ENCODE assay signal across 24 cellular contexts in the genomic region with DNA sequence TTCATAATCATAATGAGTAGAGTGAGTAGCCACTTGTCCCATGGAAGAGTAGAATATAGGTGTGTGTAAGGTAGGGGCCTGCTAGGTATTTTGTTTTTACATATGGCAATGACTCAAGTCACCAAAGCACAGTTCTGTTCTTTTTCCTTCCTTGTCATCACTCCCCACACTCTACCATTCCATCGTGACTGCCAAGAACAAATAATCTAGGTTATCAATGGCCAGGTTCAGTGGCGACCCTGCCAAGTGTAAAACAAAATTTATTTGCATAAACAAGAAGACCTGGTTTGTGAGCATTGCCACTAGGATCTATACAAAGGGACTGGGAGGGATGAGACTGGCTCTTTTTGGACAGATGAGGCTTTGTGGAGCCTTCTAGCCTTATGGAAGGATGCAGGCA. TPM values are rescaled to one million over a fixed set of nuclear protein-coding genes. Genes with fewer than 3 reads are reported as not detected.
"Had no signal": no experiment of that assay in that cellular context is flagged by ENCODE, and none has a peak within 500 bp of the region (broad histone marks: within the 10 kb centered on the region; RNA-seq: fewer than 3 reads in every experiment).

No MANE protein-coding gene starts in this region.

- H3K9me3 Mint-ChIP-seq: activated B cell treated with CpG ODN at 0.5 μM for 24 hours; activated CD4-positive, alpha-beta memory T cell treated with anti-CD3 and anti-CD28 coated beads for 36 hours; activated CD4-positive, alpha-beta T cell treated with anti-CD3 and anti-CD28 coated beads, Interleukin-2, amount 10 ng/mL, durations not matched to agents 7 days and 5 days; activated naive CD4-positive, alpha-beta T cell treated with anti-CD3 and anti-CD28 coated beads for 36 hours; activated T-helper 17 cell treated with anti-CD3 and anti-CD28 coated beads, Interleukin-2, amount 50 U/mL, for 72 hours; T-helper 1 cell treated with Interleukin-12 subunit alpha and Interleukin-12 subunit beta and Interleukin-4 antibody, amounts not matched to agents 30 μg/mL and 1 μg/mL, for 36 hours had no signal

- H3K27me3 Mint-ChIP-seq: activated CD4-positive, alpha-beta memory T cell treated with anti-CD3 and anti-CD28 coated beads for 36 hours; activated naive CD8-positive, alpha-beta T cell had no signal

- H3K4me3 Mint-ChIP-seq: activated B cell treated with CpG ODN at 0.5 μM for 24 hours; activated CD4-positive, alpha-beta memory T cell treated with anti-CD3 and anti-CD28 coated beads for 36 hours; activated CD4-positive, alpha-beta T cell treated with anti-CD3 and anti-CD28 coated beads, Interleukin-2, amount 10 ng/mL, durations not matched to agents 7 days and 5 days; activated naive CD4-positive, alpha-beta T cell treated with anti-CD3 and anti-CD28 coated beads for 36 hours; activated naive CD8-positive, alpha-beta T cell; activated T-helper 17 cell treated with anti-CD3 and anti-CD28 coated beads, Interleukin-2, amount 50 U/mL, for 72 hours; T-helper 1 cell treated with Interleukin-12 subunit alpha and Interleukin-12 subunit beta and Interleukin-4 antibody, amounts not matched to agents 30 μg/mL and 1 μg/mL, for 36 hours had no signal

- H3K36me3 Mint-ChIP-seq: activated CD4-positive, alpha-beta memory T cell treated with anti-CD3 and anti-CD28 coated beads for 36 hours; activated naive CD8-positive, alpha-beta T cell had no signal

- H3K27ac Mint-ChIP-seq: activated B cell treated with CpG ODN at 0.5 μM for 24 hours; activated CD4-positive, alpha-beta memory T cell treated with anti-CD3 and anti-CD28 coated beads for 36 hours; activated CD4-positive, alpha-beta T cell treated with anti-CD3 and anti-CD28 coated beads, Interleukin-2, amount 10 ng/mL, durations not matched to agents 7 days and 5 days; activated naive CD4-positive, alpha-beta T cell treated with anti-CD3 and anti-CD28 coated beads for 36 hours; activated naive CD8-positive, alpha-beta T cell; activated T-helper 17 cell treated with anti-CD3 and anti-CD28 coated beads, Interleukin-2, amount 50 U/mL, for 72 hours; T-helper 1 cell treated with Interleukin-12 subunit alpha and Interleukin-12 subunit beta and Interleukin-4 antibody, amounts not matched to agents 30 μg/mL and 1 μg/mL, for 36 hours had no signal

- H3K4me1 Mint-ChIP-seq: activated B cell treated with CpG ODN at 0.5 μM for 24 hours; activated CD4-positive, alpha-beta T cell treated with anti-CD3 and anti-CD28 coated beads, Interleukin-2, amount 10 ng/mL, durations not matched to agents 7 days and 5 days; activated T-helper 17 cell treated with anti-CD3 and anti-CD28 coated beads, Interleukin-2, amount 50 U/mL, for 72 hours had no signal

- DNase-seq: activated B cell treated with CpG ODN at 0.5 μM for 24 hours; activated CD4-positive, alpha-beta memory T cell treated with anti-CD3 and anti-CD28 coated beads for 36 hours; activated CD4-positive, alpha-beta T cell treated with anti-CD3 and anti-CD28 coated beads for 1 hour; activated CD4-positive, alpha-beta T cell treated with anti-CD3 and anti-CD28 coated beads, Interleukin-2, amount 10 ng/mL, durations not matched to agents 7 days and 5 days; activated gamma-delta T cell; activated naive CD4-positive, alpha-beta T cell treated with anti-CD3 and anti-CD28 coated beads for 36 hours; activated T-cell treated with anti-CD3 and anti-CD28 coated beads for 4 hours; activated T-cell treated with anti-CD3 and anti-CD28 coated beads, Interleukin-2, amount 50 U/mL, for 48 hours; amygdala; MM.1S; NCI-H1105; NCI-H1436; NCI-H1694 treated with DMSO at 0.1 percent for 48 hours; NCI-H2081; NCI-H510A treated with DMSO at 0.1 percent for 48 hours; NCI-H69; NK-92 treated with Interleukin-12 subunit alpha and Interleukin-12 subunit beta, amount 100 ng/mL, for 24 hours; Peyer's patch; SHP77 had no signal

- ATAC-seq: activated T-helper 17 cell treated with anti-CD3 and anti-CD28 coated beads, Interleukin-2, amount 50 U/mL, for 72 hours; SK-N-SH treated with all-trans-retinoic acid at 6 μM for 48 hours had no signal

RNA-seq across cellular contexts. Expression of gene RANBP3L, which starts 55.2 kb away (rescaled TPM):
- total RNA-seq: activated CD4-positive, alpha-beta memory T cell treated with anti-CD3 and anti-CD28 coated beads for 36 hours; activated CD4-positive, alpha-beta T cell treated with anti-CD3 and anti-CD28 coated beads, Interleukin-2, amount 10 ng/mL, durations not matched to agents 7 days and 5 days; activated T-helper 17 cell treated with anti-CD3 and anti-CD28 coated beads, Interleukin-2, amount 50 U/mL, for 72 hours; SJSA1 had no signal
